In genomic region chr16:85621698-85622433, GRCh38 we compare ENCODE assay signal across 20 cellular contexts. TPM values are rescaled to one million over a fixed set of nuclear protein-coding genes. Genes with fewer than 3 reads are reported as not detected.
DNase-seq lines count a peak whose midpoint lies in the region; ATAC-seq and TF ChIP-seq lines count a peak whose summit lies in the region.
"Had no signal": no experiment of that assay in that cellular context is flagged by ENCODE, and none has a peak within 500 bp of the region (broad histone marks: within the 10 kb centered on the region; RNA-seq: fewer than 3 reads in every experiment).

No MANE protein-coding gene starts in this region.

- H3K36me3 ChIP-seq in BLaER1 treated with 17β-estradiol and CSF1 and Interleukin-3, amounts not matched to agents 10 nM and 100 nM, result peaks cover 0 to 57% (median 40%) of the 10 kb centered on the region in 11 experiments; a peak in 17 of 22 replicates
- H3K36me3 ChIP-seq in hepatocyte (replicated peaks; ENCODE audit: insufficient read depth, low read depth) (no peaks in the 10 kb centered on the region), trophoblast cell (ENCODE audit: control insufficient read depth in 1 of 2, insufficient read depth in 2 of 2, low read length in 2 of 2) (peaks cover 25 to 34% of the 10 kb centered on the region in 2 experiments), tibial nerve (peaks cover 0 to 28% (median 0%) of the 10 kb centered on the region in 3 donors), aorta (ENCODE audit: control insufficient read depth in 1 of 2, insufficient read depth in 2 of 2, low read length in 1 of 2) (no peaks in the 10 kb centered on the region)
- H3K36me3 ChIP-seq: neural progenitor cell, uterus had no signal

- H3K9me2 ChIP-seq in hepatocyte (replicated peaks; ENCODE audit: insufficient read depth), result no peaks in the 10 kb centered on the region

- peak overlapping the region in 8 of 11 experiments; percentile 15 to 99 (median 50); a peak in 12 of 22 replicates for H3K4me2 ChIP-seq in BLaER1 treated with 17β-estradiol and CSF1 and Interleukin-3, amounts not matched to agents 10 nM and 100 nM
- H3K4me2 ChIP-seq in hepatocyte (peak overlapping the region; percentile 56), trophoblast cell (ENCODE audit: low read length) (no peak overlapping the region)
- H3K4me2 ChIP-seq: KMS-11, neural progenitor cell had no signal

- no peak overlapping the region for H2AK5ac ChIP-seq in trophoblast cell (ENCODE audit: low read length)

- H4K12ac ChIP-seq in trophoblast cell (ENCODE audit: low read depth, low read length), result no peak overlapping the region

- H3K14ac ChIP-seq in trophoblast cell (ENCODE audit: low read length), result peak overlapping the region; percentile 7

- H2BK5ac ChIP-seq in trophoblast cell (ENCODE audit: low read depth, low read length, poor library complexity), result no peak overlapping the region

- no peak overlapping the region for H2BK12ac ChIP-seq in trophoblast cell (ENCODE audit: low read length)

- H3K27ac ChIP-seq in BLaER1 treated with 17β-estradiol and CSF1 and Interleukin-3, amounts not matched to agents 10 nM and 100 nM, result no peak overlapping the region
- peak overlapping the region; percentile 77 for H3K27ac ChIP-seq in hepatocyte
- H3K27ac ChIP-seq in trophoblast cell (ENCODE audit: low read depth, low read length), result peak overlapping the region; percentile 4
- no peak overlapping the region for H3K27ac ChIP-seq in tibial nerve
- H3K27ac ChIP-seq in aorta (ENCODE audit: low read depth in 1 of 2, low read length in 2 of 2), result no peak overlapping the region
- H3K27ac ChIP-seq: HL-60, KMS-11, neural progenitor cell, uterus had no signal

- H2AFZ ChIP-seq in hepatocyte, result no peak overlapping the region
- no peak overlapping the region for H2AFZ ChIP-seq in trophoblast cell (ENCODE audit: insufficient read depth, low read length, poor library complexity)
- H2AFZ ChIP-seq: neural progenitor cell had no signal

- no peak overlapping the region for H3K9ac ChIP-seq in BLaER1 treated with 17β-estradiol and CSF1 and Interleukin-3, amounts not matched to agents 10 nM and 100 nM
- H3K9ac ChIP-seq in trophoblast cell (ENCODE audit: low read length), result no peak overlapping the region
- H3K9ac ChIP-seq: KMS-11, neural progenitor cell had no signal

- ATAC-seq in HG02840 (IDR thresholded peaks at IDR 0.05; ENCODE audit: low FRiP score, unreplicated experiment) (no peak), aorta (ENCODE audit: low FRiP score) (no peak)
- ATAC-seq: right cardiac atrium; stimulated activated naive CD8-positive, alpha-beta T cell treated with anti-CD3 and anti-CD28 coated beads, Interleukin-15, Interleukin-2, amounts not matched to agents 100 U/mL and 50 U/mL, for 24 hours had no signal

- no peak overlapping the region for H4K8ac ChIP-seq in trophoblast cell (ENCODE audit: low read depth, low read length)

- DNase-seq in hepatocyte (ENCODE audit: low spot score) (peak; percentile 83), trophoblast cell (peak; percentile 85 to 87), tibial nerve (ENCODE audit: low spot score in 2 of 2) (no peak), aorta (no peak), NCI-H345 (lab: John Stamatoyannopoulos, UW) (no peak)
- DNase-seq: activated CD4-positive, alpha-beta memory T cell treated with anti-CD3 and anti-CD28 coated beads, Interleukin-2, amount 10 ng/mL, durations not matched to agents 7 days and 5 days; activated T-cell treated with anti-CD3 and anti-CD28 coated beads, Interleukin-2, amount 50 U/mL, for 24 hours; esophagus squamous epithelium; GF-D8; NCI-H1105 treated with DMSO at 0.1 percent for 48 hours; right cardiac atrium; stimulated activated naive CD8-positive, alpha-beta T cell treated with anti-CD3 and anti-CD28 coated beads, Interleukin-15, Interleukin-2, amounts not matched to agents 100 U/mL and 50 U/mL, for 24 hours; SW 1271; uterus had no signal

- H3K4me1 ChIP-seq in BLaER1 treated with 17β-estradiol and CSF1 and Interleukin-3, amounts not matched to agents 10 nM and 100 nM, result peaks cover 54 to 98% (median 95%) of the 10 kb centered on the region in 10 experiments
- peaks cover 33% of the 10 kb centered on the region for H3K4me1 ChIP-seq in hepatocyte (ENCODE audit: insufficient read depth)
- peaks cover 36 to 44% of the 10 kb centered on the region in 2 experiments for H3K4me1 ChIP-seq in trophoblast cell (ENCODE audit: control insufficient read depth in 1 of 2, insufficient read depth in 2 of 2, low read length in 2 of 2)
- peaks cover 0 to 20% (median 4%) of the 10 kb centered on the region in 4 donors for H3K4me1 ChIP-seq in tibial nerve
- no peaks in the 10 kb centered on the region for H3K4me1 ChIP-seq in aorta (ENCODE audit: control insufficient read depth in 1 of 2, insufficient read depth in 2 of 2, low read length in 2 of 2)
- H3K4me1 ChIP-seq: uterus had no signal

- H3K23ac ChIP-seq in trophoblast cell (ENCODE audit: low read length), result no peak overlapping the region

- H4K20me1 ChIP-seq in BLaER1 treated with 17β-estradiol and CSF1 and Interleukin-3, amounts not matched to agents 10 nM and 100 nM, result peaks cover 98 to 100% (median 100%) of the 10 kb centered on the region in 11 experiments
- peaks cover 98% of the 10 kb centered on the region for H4K20me1 ChIP-seq in hepatocyte (ENCODE audit: insufficient read depth, poor library complexity, severe bottlenecking)

- H3K4me3 ChIP-seq in BLaER1 treated with 17β-estradiol and CSF1 and Interleukin-3, amounts not matched to agents 10 nM and 100 nM, result no peak overlapping the region
- H3K4me3 ChIP-seq in hepatocyte (no peak overlapping the region), trophoblast cell (ENCODE audit: low read depth, low read length) (no peak overlapping the region), tibial nerve (no peak overlapping the region), aorta (ENCODE audit: low read length in 2 of 2) (no peak overlapping the region)
- H3K4me3 ChIP-seq: esophagus squamous epithelium, neural progenitor cell, uterus had no signal

- intact Hi-C loops in aorta (cut with DNase I), result no loop called here

- TF ChIP-seq RAD21 in Ishikawa (IDR thresholded peaks at IDR 0.05; ENCODE audit: low read depth), result no peak

- peaks cover 4% of the 10 kb centered on the region for H3K79me1 ChIP-seq in trophoblast cell (ENCODE audit: low read length)

- WGBS in hepatocyte (ENCODE audit: low lambda C conversion rate, missing lambda C conversion rate), result 72% methylated on average over 13 of the region's 13 CpGs
- WGBS in trophoblast cell (ENCODE audit: extremely low coverage, insufficient coverage, insufficient read length), result no CpG with 5 or more reads among the region's 13 CpGs
- WGBS in tibial nerve, 2 donors, result 87 to 89% methylated on average over 13 of the region's 13 CpGs
- 88 to 91% methylated on average over 13 of the region's 13 CpGs for WGBS in aorta, 2 donors

- peak overlapping the region; percentile 6 for H3K18ac ChIP-seq in trophoblast cell (ENCODE audit: low read length)

- H3K9me3 ChIP-seq in BLaER1 treated with 17β-estradiol and CSF1 and Interleukin-3, amounts not matched to agents 10 nM and 100 nM (replicated peaks in 1 of 11), result no peaks in the 10 kb centered on the region
- H3K9me3 ChIP-seq in hepatocyte (ENCODE audit: low read depth) (no peaks in the 10 kb centered on the region), trophoblast cell (ENCODE audit: insufficient read depth, low read depth, low read length) (no peaks in the 10 kb centered on the region), tibial nerve (no peaks in the 10 kb centered on the region), aorta (ENCODE audit: control insufficient read depth, low read length) (no peaks in the 10 kb centered on the region)
- H3K9me3 ChIP-seq: esophagus squamous epithelium, uterus had no signal

- TF ChIP-seq CTCF in hepatocyte (IDR thresholded peaks at IDR 0.05; ENCODE audit: poor library complexity), result no peak
- no peak for TF ChIP-seq CTCF in tibial nerve (IDR thresholded peaks at IDR 0.05)

- no peaks in the 10 kb centered on the region for H3K27me3 ChIP-seq in BLaER1 treated with 17β-estradiol and CSF1 and Interleukin-3, amounts not matched to agents 10 nM and 100 nM
- H3K27me3 ChIP-seq in hepatocyte (no peaks in the 10 kb centered on the region), trophoblast cell (ENCODE audit: insufficient read depth, low read length) (no peaks in the 10 kb centered on the region), tibial nerve (no peaks in the 10 kb centered on the region), aorta (ENCODE audit: control insufficient read depth in 1 of 2, insufficient read depth in 2 of 2, low read length in 1 of 2) (no peaks in the 10 kb centered on the region)
- H3K27me3 ChIP-seq: esophagus squamous epithelium, neural progenitor cell, uterus had no signal

- peak overlapping the region; percentile 26 for H3K4ac ChIP-seq in trophoblast cell (ENCODE audit: low read depth, low read length)

- no peak for TF ChIP-seq EP300 in Ishikawa (IDR thresholded peaks at IDR 0.05; ENCODE audit: borderline replicate concordance)
- no peak for TF ChIP-seq EP300 in tibial nerve (IDR thresholded peaks at IDR 0.05)

- no peak overlapping the region for H2BK120ac ChIP-seq in trophoblast cell (ENCODE audit: insufficient read depth, low read length, poor library complexity)

- TF ChIP-seq POLR2A in tibial nerve (IDR thresholded peaks at IDR 0.05), result no peak

- H4K91ac ChIP-seq in trophoblast cell (ENCODE audit: low read depth, low read length), result no peak overlapping the region

- peaks cover 98% of the 10 kb centered on the region for H3K79me2 ChIP-seq in hepatocyte
- peaks cover 36% of the 10 kb centered on the region for H3K79me2 ChIP-seq in trophoblast cell (ENCODE audit: control insufficient read depth, insufficient read depth, low read length, poor library complexity)

RNA-seq across cellular contexts. Expression of gene GSE1, which starts 8.7 kb away (rescaled TPM):
- 32.8 and 43.5 TPM in 2 replicates for total RNA-seq in hepatocyte
- polyA plus RNA-seq in hepatocyte, result 27.9 and 33.1 TPM in 2 replicates
- 175 and 188 TPM in 2 replicates for polyA plus RNA-seq in trophoblast cell (2013)
- total RNA-seq in tibial nerve, result 100 to 1,000 TPM in 1 of 4 donors, 10 to 100 TPM in 3; 65.1 to 147 (median 83.5) TPM
- total RNA-seq in aorta, result 100 to 1,000 TPM in 1 of 2 donors, 10 to 100 TPM in 1; 59.7 to 111 TPM
- polyA plus RNA-seq in aorta, result 10 to 100 TPM in 1 of 2 donors, 1 to 10 TPM in 1; 3.9 to 11.7 TPM

Comparison
In these comparisons a context has a peak if more than half of its experiments do, and no peak if none do; other contexts are left out.
1. H3K27ac ChIP-seq: peak in hepatocyte (single experiment) and trophoblast cell (single experiment); none in BLaER1 treated with 17β-estradiol and CSF1 and Interleukin-3, amounts not matched to agents 10 nM and 100 nM (0 of 11), tibial nerve (0 of 4) and aorta (0 of 2).
2. DNase-seq: peak in hepatocyte (single experiment) and trophoblast cell (2 of 2); none in tibial nerve (0 of 2), aorta (0 of 2) and NCI-H345 (single experiment).